9 cellular contexts compared by ENCODE assay signal in the genomic region with DNA sequence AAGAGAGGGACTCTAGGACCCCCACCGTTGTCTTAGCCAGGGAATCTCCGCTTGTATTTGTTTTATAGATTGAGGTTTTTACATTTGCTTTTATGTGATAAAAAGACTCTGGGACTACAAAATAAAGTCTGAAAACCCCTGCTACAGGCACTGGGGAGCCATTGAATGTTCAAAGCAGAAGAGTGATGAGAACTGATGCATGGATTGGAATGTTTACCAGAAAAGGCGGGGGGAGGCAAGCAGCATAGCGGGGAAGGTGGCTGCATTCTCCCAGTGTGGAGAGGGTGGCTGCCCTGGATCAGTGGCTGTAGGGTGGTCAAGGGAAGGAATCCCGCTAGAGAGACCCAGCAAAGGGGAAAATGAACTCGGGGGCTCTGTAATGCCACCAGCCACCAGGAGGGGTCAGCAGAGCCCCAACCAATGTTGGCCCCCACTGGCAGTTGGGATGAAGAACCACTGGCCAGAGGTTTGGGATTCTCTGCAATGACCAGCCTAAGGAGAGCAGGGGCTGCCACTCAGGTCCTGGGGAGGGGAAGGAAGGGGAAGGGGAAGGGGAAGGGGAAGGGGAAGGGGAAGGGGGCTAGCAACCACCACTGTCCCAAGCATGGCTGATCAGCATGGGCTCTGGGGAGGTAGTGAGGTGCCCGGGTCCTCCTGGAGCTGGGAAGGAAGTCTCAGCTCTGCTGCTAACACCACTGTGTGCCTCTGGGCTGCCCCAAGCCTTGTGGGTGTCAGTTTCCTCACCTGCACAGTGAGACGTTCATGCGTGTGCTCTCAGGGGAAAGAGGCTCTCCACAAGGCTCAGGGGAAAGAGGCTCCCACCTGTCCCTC. TPM values are rescaled to one million over a fixed set of nuclear protein-coding genes. Genes with fewer than 3 reads are reported as not detected.
DNase-seq lines count a peak whose midpoint lies in the region; ATAC-seq, FAIRE-seq and TF ChIP-seq lines count a peak whose summit lies in the region.
"Had no signal": no experiment of that assay in that cellular context is flagged by ENCODE, and none has a peak within 500 bp of the region (broad histone marks: within the 10 kb centered on the region; RNA-seq: fewer than 3 reads in every experiment).

No MANE protein-coding gene starts in this region.

- no peak overlapping the region for H3K4me3 Mint-ChIP-seq in activated T-cell treated with anti-CD3 and anti-CD28 coated beads, Interleukin-2, amount 50 U/mL, for 4 hours

- TF ChIP-seq CTCF in GM12864 (IDR thresholded peaks at IDR 0.05; ENCODE audit: low read depth, low read length, missing control alignments), result peak; percentile 95
- peak; percentile 88 for TF ChIP-seq CTCF in fibroblast of pulmonary artery (IDR thresholded peaks at IDR 0.05; ENCODE audit: low read length, missing control alignments)
- peak; percentile 81 for TF ChIP-seq CTCF in osteoblast (IDR thresholded peaks at IDR 0.05; ENCODE audit: extremely low read depth, low read depth, low read length)

- H2AFZ ChIP-seq in osteoblast (ENCODE audit: low read length), result no peak overlapping the region

- no peaks in the 10 kb centered on the region for H3K9me3 Mint-ChIP-seq in activated T-cell treated with anti-CD3 and anti-CD28 coated beads, Interleukin-2, amount 50 U/mL, for 4 hours

- H3K4me1 ChIP-seq in osteoblast (ENCODE audit: insufficient read depth, low read length), result peaks cover 6% of the 10 kb centered on the region

- no peaks in the 10 kb centered on the region for H3K27me3 ChIP-seq in osteoblast (ENCODE audit: insufficient read depth, low read length)

- no peaks in the 10 kb centered on the region for H3K4me1 Mint-ChIP-seq in activated T-cell treated with anti-CD3 and anti-CD28 coated beads, Interleukin-2, amount 50 U/mL, for 4 hours (ENCODE audit: low read depth)

- H3K36me3 ChIP-seq in osteoblast (ENCODE audit: insufficient read depth, low read length), result peaks cover 74% of the 10 kb centered on the region

- no peaks in the 10 kb centered on the region for H3K9me3 ChIP-seq in osteoblast (ENCODE audit: low read depth, low read length)

- H3K36me3 Mint-ChIP-seq in activated T-cell treated with anti-CD3 and anti-CD28 coated beads, Interleukin-2, amount 50 U/mL, for 4 hours (ENCODE audit: insufficient read depth), result no peaks in the 10 kb centered on the region

- no peaks in the 10 kb centered on the region for H3K79me2 ChIP-seq in osteoblast (ENCODE audit: insufficient read depth, low read length)

- H3K4me2 ChIP-seq in osteoblast (ENCODE audit: insufficient read depth, low read length), result no peak overlapping the region

- peak; percentile 5 for FAIRE-seq in urothelium cell line (lab: Jason Lieb, UNC)
- FAIRE-seq: islet of Langerhans had no signal

- peaks cover 4% of the 10 kb centered on the region for H4K20me1 ChIP-seq in osteoblast (ENCODE audit: insufficient read depth, low read length)

- ATAC-seq in activated T-cell treated with anti-CD3 and anti-CD28 coated beads, Interleukin-2, amount 50 U/mL, for 4 hours, result peak in 1 of 2 donors; percentile 41
- ATAC-seq in HG02840 (IDR thresholded peaks at IDR 0.05; ENCODE audit: low FRiP score, unreplicated experiment), result no peak

- H3K27me3 Mint-ChIP-seq in activated T-cell treated with anti-CD3 and anti-CD28 coated beads, Interleukin-2, amount 50 U/mL, for 4 hours (ENCODE audit: low read depth), result peaks cover 5% of the 10 kb centered on the region

- DNase-seq in 8988T (peak; percentile 70), GM12864 (ENCODE audit: low read depth) (no peak), NOMO-1 treated with dmso at 0.1 percent for 144 hours (lab: John Stamatoyannopoulos, UW; ENCODE audit: unreplicated experiment) (peak; percentile 1), fibroblast of pulmonary artery (ENCODE audit: low read depth) (peak; percentile 53), osteoblast (ENCODE audit: insufficient read length, low spot score, missing footprints) (peak; percentile 97), urothelium cell line (ENCODE audit: low spot score) (peak; percentile 77)
- peak; percentile 60 for DNase-seq in activated T-cell treated with anti-CD3 and anti-CD28 coated beads, Interleukin-2, amount 50 U/mL, for 4 hours

- H3K4me3 ChIP-seq in GM12864 (ENCODE audit: low read depth, low read length), result no peak overlapping the region
- no peak overlapping the region for H3K4me3 ChIP-seq in fibroblast of pulmonary artery (replicated peaks; ENCODE audit: low read depth, low read length)
- H3K4me3 ChIP-seq in osteoblast (ENCODE audit: insufficient read depth, low read length), result no peak overlapping the region

- no peak overlapping the region for H3K27ac ChIP-seq in osteoblast (ENCODE audit: low read depth, low read length)

RNA-seq across cellular contexts. Expression of a gene that starts 19.2 kb away (rescaled TPM):
- 10 to 100 TPM; 67.0 to 73.9 (median 71.5) TPM for total RNA-seq in activated T-cell treated with anti-CD3 and anti-CD28 coated beads, Interleukin-2, amount 50 U/mL, for 4 hours
- total RNA-seq in osteoblast, result 75.7 and 86.5 TPM in 2 replicates

RNA-seq across cellular contexts. Expression of a gene that starts 40.0 kb away (rescaled TPM):
- total RNA-seq in activated T-cell treated with anti-CD3 and anti-CD28 coated beads, Interleukin-2, amount 50 U/mL, for 4 hours, result under 1 TPM; 0.57 to 0.89 (median 0.61) TPM
- 158 and 197 TPM in 2 replicates for total RNA-seq in osteoblast

RNA-seq across cellular contexts. Expression of a gene that starts 46.3 kb away (rescaled TPM):
- total RNA-seq in activated T-cell treated with anti-CD3 and anti-CD28 coated beads, Interleukin-2, amount 50 U/mL, for 4 hours, result not detected
- not detected in 2 replicates for total RNA-seq in osteoblast

Comparison
In these comparisons a context has a peak if more than half of its experiments do, and no peak if none do; other contexts are left out.
1. RNA of a gene that starts 40.0 kb away (total RNA-seq): 158 to 197 TPM in osteoblast; 0.57 to 0.89 TPM in activated T-cell treated with anti-CD3 and anti-CD28 coated beads, Interleukin-2, amount 50 U/mL, for 4 hours; every median in the first group is over 10 times any median in the second.
2. Peak in every context shown above with its lines, with median percentiles within 50 percentile points of each other: CTCF ChIP-seq.